ENCODE assay signal across 14 cellular contexts in genomic region chr21:42799516-42799915, GRCh38.
DNase-seq lines count a peak whose midpoint lies in the region; ATAC-seq and TF ChIP-seq lines count a peak whose summit lies in the region.
"Had no signal": no experiment of that assay in that cellular context is flagged by ENCODE, and none has a peak within 500 bp of the region (broad histone marks: within the 10 kb centered on the region; RNA-seq: fewer than 3 reads in every experiment).

No MANE protein-coding gene starts in this region.

- RAD21 ChIA-PET in HCT116 (lab: Charles Lee; ENCODE audit: low non-redundant PET in 1 of 2, low total read pairs in 2 of 2, uncharacterized antibody in 2 of 2, unreplicated experiment in 2 of 2): no interaction called here

- DNase-seq in activated T-cell treated with anti-CD3 and anti-CD28 coated beads for 48 hours (ENCODE audit: low read depth): peak; percentile 11
- DNase-seq in activated T-cell treated with anti-CD3 and anti-CD28 coated beads for 4 hours: no peak
- no peak for DNase-seq in HCT116 (ENCODE audit: low read depth, low spot score)
- peak; percentile 81 for DNase-seq in mammary epithelial cell
- DNase-seq in stimulated activated CD4-positive, alpha-beta T cell treated with anti-CD3 and anti-CD28 coated beads, Interleukin-4, amount 100 ng/mL, for 24 hours: peak; percentile 46
- DNase-seq in NCI-H2029 treated with DMSO at 0.1 percent for 48 hours (lab: John Stamatoyannopoulos, UW): no peak
- no peak for DNase-seq in NCI-H1930 (lab: John Stamatoyannopoulos, UW)
- DNase-seq in nephron progenitor cell: no peak
- DNase-seq: foreskin fibroblast; NCI-H2171; NK-92 treated with Interleukin-12 subunit alpha and Interleukin-12 subunit beta, amount 100 ng/mL, for 24 hours; testis had no signal

- H3K79me2 ChIP-seq in HCT116 (ENCODE audit: insufficient read depth, low read length) (no peaks in the 10 kb centered on the region), mammary epithelial cell (ENCODE audit: insufficient read depth, low read length) (no peaks in the 10 kb centered on the region)

- peaks cover 2 to 10% of the 10 kb centered on the region in 2 experiments; a peak in 3 of 4 replicates for H3K4me1 ChIP-seq in HCT116 (ENCODE audit: control insufficient read depth in 1 of 2, insufficient read depth in 2 of 2, low read length in 2 of 2)
- H3K4me1 ChIP-seq in mammary epithelial cell (ENCODE audit: insufficient read depth, low read length): peaks cover 9% of the 10 kb centered on the region
- H3K4me1 ChIP-seq: SJSA1, testis had no signal

- no peaks in the 10 kb centered on the region for H3K9me2 ChIP-seq in HCT116 (ENCODE audit: insufficient read depth)

- no peak for TF ChIP-seq RAD21 in HCT116 (IDR thresholded peaks at IDR 0.05; ENCODE audit: low read depth)

- H3K9ac ChIP-seq in HCT116 (ENCODE audit: low read length) (no peak overlapping the region), mammary epithelial cell (ENCODE audit: insufficient read depth, low read length) (no peak overlapping the region)

- H3K9me3 ChIP-seq in HCT116 (ENCODE audit: control insufficient read depth in 1 of 2, insufficient read depth in 1 of 2, low read depth in 1 of 2, low read length in 2 of 2) (no peaks in the 10 kb centered on the region), mammary epithelial cell (replicated peaks; ENCODE audit: insufficient read depth, low read length) (no peaks in the 10 kb centered on the region)
- H3K9me3 ChIP-seq: SJSA1, testis had no signal

- no peaks in the 10 kb centered on the region for H3K9me3 Mint-ChIP-seq in nephron progenitor cell
- H3K9me3 Mint-ChIP-seq: activated T-helper 1 cell treated with anti-CD3 and anti-CD28 coated beads, Interleukin-12 subunit alpha, Interleukin-12 subunit beta, Interleukin-2, Interleukin-4 antibody, amounts not matched to agents 30 ng/mL and 10 ng/mL and 1 ng/mL, durations not matched to agents 14 hours and 24 hours and 36 hours had no signal

- no peak for TF ChIP-seq POLR2A in HCT116 (IDR thresholded peaks at IDR 0.05; ENCODE audit: borderline replicate concordance, extremely low read depth, insufficient read depth, insufficient read length)

- H3K27ac ChIP-seq in HCT116 (ENCODE audit: low read depth, low read length): no peak overlapping the region
- no peak overlapping the region for H3K27ac ChIP-seq in mammary epithelial cell (ENCODE audit: insufficient read depth, low read depth, low read length)
- H3K27ac ChIP-seq: SJSA1, testis had no signal

- H2AFZ ChIP-seq in HCT116 (ENCODE audit: low read depth, low read length, poor library complexity, severe bottlenecking): peak overlapping the region; percentile 8
- H2AFZ ChIP-seq in mammary epithelial cell (ENCODE audit: low read depth, low read length): peak overlapping the region; percentile 47

- 49% methylated on average over 9 of the region's 9 CpGs for WGBS in mammary epithelial cell (ENCODE audit: low coverage, missing lambda C conversion rate)

- H4K20me1 ChIP-seq in HCT116 (ENCODE audit: insufficient read depth): no peaks in the 10 kb centered on the region
- no peaks in the 10 kb centered on the region for H4K20me1 ChIP-seq in mammary epithelial cell (ENCODE audit: insufficient read depth, low read length)

- dilution Hi-C loops in mammary epithelial cell (cut with HindIII; ENCODE audit: low sequenced_read_pairs): no loop called here

- H3K36me3 Mint-ChIP-seq in nephron progenitor cell (ENCODE audit: low read depth): no peaks in the 10 kb centered on the region

- in situ Hi-C loops in mammary epithelial cell (cut with MboI; ENCODE audit: low sequenced_read_pairs in 2 of 2): no loop called here

- CTCF ChIA-PET in HCT116 (lab: Charles Lee): no interaction called here
- CTCF ChIA-PET in mammary epithelial cell (lab: Charles Lee; ENCODE audit: low non-redundant PET): no interaction called here

- BruUV-seq in HCT116 (replicated peaks; lab: Mats Ljungman, UMichigan) (no TSS peak), mammary epithelial cell (replicated peaks; lab: Mats Ljungman, UMichigan) (no TSS peak)

- H3K4me3 ChIP-seq in HCT116 (replicated peaks in 1 of 2; ENCODE audit: low read depth in 1 of 2, low read length in 2 of 2): no peak overlapping the region
- H3K4me3 ChIP-seq in mammary epithelial cell (replicated peaks in 1 of 3; ENCODE audit: insufficient read depth in 1 of 3, low read depth in 2 of 3, low read length in 3 of 3): no peak overlapping the region
- H3K4me3 ChIP-seq: SJSA1, testis had no signal

- intact Hi-C loops in HCT116 (cut with micrococcal nuclease) (no loop called here), mammary epithelial cell (cut with micrococcal nuclease) (no loop called here)

- peak; percentile 30; the same call in 1 of the 2 replicates for ATAC-seq in HCT116

- H3K27me3 Mint-ChIP-seq in nephron progenitor cell (ENCODE audit: low read depth, poor library complexity): peaks cover 3% of the 10 kb centered on the region

- peak overlapping the region; percentile 14 for H3K4me2 ChIP-seq in HCT116 (ENCODE audit: low read length)
- H3K4me2 ChIP-seq in mammary epithelial cell (ENCODE audit: insufficient read depth, low read depth, low read length): no peak overlapping the region

- H3K27me3 ChIP-seq in HCT116 (ENCODE audit: insufficient read depth, low read length) (no peaks in the 10 kb centered on the region), mammary epithelial cell (ENCODE audit: insufficient read depth, low read length) (no peaks in the 10 kb centered on the region)
- H3K27me3 ChIP-seq: testis had no signal

- H3K4me3 Mint-ChIP-seq in nephron progenitor cell: no peak overlapping the region
- H3K4me3 Mint-ChIP-seq: activated T-helper 1 cell treated with anti-CD3 and anti-CD28 coated beads, Interleukin-12 subunit alpha, Interleukin-12 subunit beta, Interleukin-2, Interleukin-4 antibody, amounts not matched to agents 30 ng/mL and 10 ng/mL and 1 ng/mL, durations not matched to agents 14 hours and 24 hours and 36 hours had no signal

- H3K4me1 Mint-ChIP-seq in nephron progenitor cell: no peaks in the 10 kb centered on the region

- TF ChIP-seq CTCF in HCT116 (IDR thresholded peaks at IDR 0.05 in 2 of 3, conservative IDR thresholded peaks at IDR 0.05 in 1 of 3; ENCODE audit: borderline replicate concordance in 1 of 3, insufficient read depth in 1 of 3, low read depth in 2 of 3, low read length in 2 of 3) (no peak), mammary epithelial cell (conservative IDR thresholded peaks at IDR 0.05 in 1 of 2, IDR thresholded peaks at IDR 0.05 in 1 of 2; ENCODE audit: extremely low read depth in 1 of 2, insufficient read depth in 1 of 2, low read depth in 1 of 2, low read length in 2 of 2) (no peak), nephron progenitor cell (IDR thresholded peaks at IDR 0.05) (no peak)

- no peak overlapping the region for H3K27ac Mint-ChIP-seq in nephron progenitor cell
- H3K27ac Mint-ChIP-seq: activated T-helper 1 cell treated with anti-CD3 and anti-CD28 coated beads, Interleukin-12 subunit alpha, Interleukin-12 subunit beta, Interleukin-2, Interleukin-4 antibody, amounts not matched to agents 30 ng/mL and 10 ng/mL and 1 ng/mL, durations not matched to agents 14 hours and 24 hours and 36 hours had no signal

- H3K36me3 ChIP-seq in HCT116 (ENCODE audit: control insufficient read depth in 1 of 2, insufficient read depth in 2 of 2, low read length in 2 of 2): no peaks in the 10 kb centered on the region
- no peaks in the 10 kb centered on the region for H3K36me3 ChIP-seq in mammary epithelial cell (ENCODE audit: insufficient read depth, low read length)
- H3K36me3 ChIP-seq: SJSA1 had no signal

- POLR2A ChIA-PET in HCT116 (lab: Charles Lee): no interaction called here

TF ChIP-seq in HCT116, 20 proteins besides CTCF, POLR2A, EP300 and RAD21 (continues in another document):
- no peak for TF ChIP-seq ZNF274 (IDR thresholded peaks at IDR 0.05; ENCODE audit: low read depth, low read length)
- peak; percentile 28; the same call in 1 of the 2 replicates for TF ChIP-seq SP1 (IDR thresholded peaks at IDR 0.05; ENCODE audit: low read depth)
- TF ChIP-seq ZFX (IDR thresholded peaks at IDR 0.05): no peak
- TF ChIP-seq CEBPB (IDR thresholded peaks at IDR 0.05; ENCODE audit: low read depth): no peak
- TF ChIP-seq FOSL1 (IDR thresholded peaks at IDR 0.05; ENCODE audit: low read depth): peak; percentile 37; the same call in 1 of the 2 replicates
- no peak for TF ChIP-seq ZBTB33 (IDR thresholded peaks at IDR 0.05; ENCODE audit: extremely low read depth, insufficient replicate concordance, low read length)
- no peak for TF ChIP-seq EGR1 (IDR thresholded peaks at IDR 0.05; ENCODE audit: low read depth)
- peak; percentile 40; the same call in 1 of the 2 replicates for TF ChIP-seq JUND (IDR thresholded peaks at IDR 0.05)
- TF ChIP-seq POLR2AphosphoS5 (IDR thresholded peaks at IDR 0.05; ENCODE audit: low read depth, low read length): no peak
- TF ChIP-seq EZH2 (IDR thresholded peaks at IDR 0.05): no peak
- no peak for TF ChIP-seq MAX (IDR thresholded peaks at IDR 0.05)
- no peak for TF ChIP-seq EZH2phosphoT487 (IDR thresholded peaks at IDR 0.05; ENCODE audit: borderline replicate concordance)

Comparison
In these comparisons a context has a peak if more than half of its experiments do, and no peak if none do; other contexts are left out.
1. DNase-seq: peak in activated T-cell treated with anti-CD3 and anti-CD28 coated beads for 48 hours (single experiment), mammary epithelial cell (single experiment) and stimulated activated CD4-positive, alpha-beta T cell treated with anti-CD3 and anti-CD28 coated beads, Interleukin-4, amount 100 ng/mL, for 24 hours (single experiment); none in activated T-cell treated with anti-CD3 and anti-CD28 coated beads for 4 hours (single experiment), HCT116 (single experiment), NCI-H2029 treated with DMSO at 0.1 percent for 48 hours (single experiment), NCI-H1930 (0 of 2) and nephron progenitor cell (single experiment).